8 cellular contexts compared by ENCODE assay signal in genomic region chr15:76904461-76905012, GRCh38.
A peak's percentile ranks its signal among the peaks of the same experiment; 100 is the strongest.
DNase-seq lines count a peak whose midpoint lies in the region; ATAC-seq and TF ChIP-seq lines count a peak whose summit lies in the region.

No MANE protein-coding gene starts in this region.

- TF ChIP-seq CTCF in VCaP (conservative IDR thresholded peaks at IDR 0.05) = no peak

- H3K9me3 ChIP-seq in HUES48 (ENCODE audit: control insufficient read depth, insufficient read depth, low read length) = no peaks in the 10 kb centered on the region
- H3K9me3 ChIP-seq in effector memory CD4-positive, alpha-beta T cell (ENCODE audit: control insufficient read depth, low read length) = no peaks in the 10 kb centered on the region

- DNase-seq in AG08396 (ENCODE audit: low spot score) (peak; percentile 26), memory B cell (ENCODE audit: low spot score in 2 of 2) (peak in 1 of 2 donors; percentile 23), substantia nigra (lab: John Stamatoyannopoulos, UW) (peak in 31 of 49 donors; percentile 3 to 79 (median 41)), SIG-M5 (lab: John Stamatoyannopoulos, UW) (no peak)
- peak in 1 of 3 donors; percentile 6 for DNase-seq in effector memory CD4-positive, alpha-beta T cell

- H3K4me3 ChIP-seq in HUES48 (ENCODE audit: low read depth, low read length) = peak overlapping the region; percentile 73
- H3K4me3 ChIP-seq in effector memory CD4-positive, alpha-beta T cell (ENCODE audit: insufficient read depth, low read depth, low read length, poor library complexity, severe bottlenecking) = peak overlapping the region; percentile 96

- peaks cover 16% of the 10 kb centered on the region for H3K27me3 ChIP-seq in HUES48 (ENCODE audit: control insufficient read depth, insufficient read depth, low read length)
- H3K27me3 ChIP-seq in effector memory CD4-positive, alpha-beta T cell (replicated peaks; ENCODE audit: control insufficient read depth, insufficient read depth, low read length, poor library complexity, severe bottlenecking) = no peaks in the 10 kb centered on the region

- no peaks in the 10 kb centered on the region for H3K9me3 Mint-ChIP-seq in memory B cell

- ATAC-seq in GM18907 (IDR thresholded peaks at IDR 0.05; ENCODE audit: unreplicated experiment) (peak; percentile 29), memory B cell (ENCODE audit: low read depth) (peak; percentile 1)

- peak overlapping the region; percentile 98 for H3K27ac Mint-ChIP-seq in memory B cell

- peaks cover 15% of the 10 kb centered on the region for H3K4me1 ChIP-seq in HUES48 (ENCODE audit: control insufficient read depth, insufficient read depth, low read length)
- H3K4me1 ChIP-seq in effector memory CD4-positive, alpha-beta T cell (ENCODE audit: control insufficient read depth, insufficient read depth, low read length, poor library complexity, severe bottlenecking) = peaks cover 22% of the 10 kb centered on the region

- no peaks in the 10 kb centered on the region for H3K27me3 Mint-ChIP-seq in memory B cell

- H3K4me3 Mint-ChIP-seq in memory B cell = peak overlapping the region; percentile 93

- H3K36me3 Mint-ChIP-seq in memory B cell = peaks cover 2% of the 10 kb centered on the region

- H3K9ac ChIP-seq in HUES48 (ENCODE audit: low read depth, low read length) = peak overlapping the region; percentile 43; the same call in 1 of the 2 replicates

- H3K27ac ChIP-seq in HUES48 (ENCODE audit: low read depth, low read length) (peak overlapping the region; percentile 72), VCaP (peak overlapping the region; percentile 89), substantia nigra (ENCODE audit: low read depth, low read length, poor library complexity, severe bottlenecking) (peak overlapping the region; percentile 96)
- peak overlapping the region; percentile 80 for H3K27ac ChIP-seq in effector memory CD4-positive, alpha-beta T cell (ENCODE audit: insufficient read depth, low read length, poor library complexity, severe bottlenecking)

- no peaks in the 10 kb centered on the region for H3K36me3 ChIP-seq in HUES48 (ENCODE audit: control insufficient read depth, insufficient read depth, low read length)
- no peaks in the 10 kb centered on the region for H3K36me3 ChIP-seq in effector memory CD4-positive, alpha-beta T cell (ENCODE audit: control insufficient read depth, insufficient read depth, low read length)

- H3K4me1 Mint-ChIP-seq in memory B cell = peaks cover 22% of the 10 kb centered on the region
